Comparison of ENCODE assay signal across 2 cellular contexts in genomic region chr11:18526521-18527296, GRCh38.
TF ChIP-seq lines count a peak whose summit lies in the region.

TSG101 (minus strand) TSS chr11:18526942; CDS start chr11:18526816, 126 bp downstream.

TF ChIP-seq in IMR-90, 13 proteins besides CTCF, POLR2A, EP300 and RAD21:
- TF ChIP-seq SMC3 (IDR thresholded peaks at IDR 0.05; ENCODE audit: low read depth, low read length) = no peak
- peak; percentile 66; the same call in 1 of the 2 replicates for TF ChIP-seq MXI1 (IDR thresholded peaks at IDR 0.05; ENCODE audit: borderline replicate concordance, low read depth, low read length)

TF ChIP-seq in endothelial cell of umbilical vein, 7 proteins besides CTCF, POLR2A, EP300 and RAD21:
- TF ChIP-seq POLR2AphosphoS5 (IDR thresholded peaks at IDR 0.05; ENCODE audit: insufficient read depth, low read depth, low read length) (peak; percentile 91), GATA2 (IDR thresholded peaks at IDR 0.05; ENCODE audit: insufficient read depth, insufficient read length, low read depth, low read length) (no peak)
